Comparison of ENCODE assay signal across 14 cellular contexts in the genomic region with DNA sequence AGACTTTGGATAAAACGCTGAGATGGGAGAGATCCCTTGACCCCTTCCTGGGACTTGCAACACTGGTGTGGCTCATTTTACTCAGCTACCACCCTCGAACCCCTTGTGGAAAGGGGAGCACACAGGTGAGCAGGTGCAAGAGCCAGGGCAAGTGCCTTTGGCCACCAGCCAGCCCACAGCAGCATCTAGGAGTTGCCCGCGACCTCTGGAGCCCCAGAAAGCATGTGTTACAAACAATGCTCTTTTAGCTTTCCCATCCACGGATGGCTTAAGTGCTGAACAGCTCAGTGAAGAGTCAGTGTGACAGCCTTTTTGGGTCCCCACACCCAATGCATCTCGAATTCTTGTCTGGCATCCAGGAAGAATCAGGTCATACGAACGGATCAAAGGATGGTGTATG.
"Had no signal": no experiment of that assay in that cellular context is flagged by ENCODE, and none has a peak within 500 bp of the region (broad histone marks: within the 10 kb centered on the region; RNA-seq: fewer than 3 reads in every experiment).

No MANE protein-coding gene starts in this region.

- H3K27ac Mint-ChIP-seq: neural progenitor cell had no signal

- ATAC-seq: activated CD4-positive, CD25-positive, alpha-beta regulatory T cell treated with anti-CD3 and anti-CD28 coated beads, Interleukin-2, amount 50 U/mL, for 24 hours; left lung had no signal

- H3K4me3 Mint-ChIP-seq: activated CD8-positive, alpha-beta memory T cell treated with anti-CD3 and anti-CD28 coated beads, Interleukin-2, amount 10 ng/mL, durations not matched to agents 7 days and 5 days; activated T-cell treated with anti-CD3 and anti-CD28 coated beads, Interleukin-2, amount 50 U/mL, for 4 hours; neural progenitor cell had no signal

- H3K4me3 ChIP-seq: heart right ventricle, left lung, neural progenitor cell, pancreas, skin epidermis, vagina had no signal

- H3K9me3 Mint-ChIP-seq: neural progenitor cell had no signal

- H3K36me3 ChIP-seq: heart right ventricle, left lung, neural progenitor cell, pancreas, vagina had no signal

- H3K9ac ChIP-seq: neural progenitor cell had no signal

- H3K27ac ChIP-seq: left lung, neural progenitor cell, pancreas had no signal

- H3K4me2 ChIP-seq: neural progenitor cell had no signal

- H3K36me3 Mint-ChIP-seq: activated CD8-positive, alpha-beta memory T cell treated with anti-CD3 and anti-CD28 coated beads, Interleukin-2, amount 10 ng/mL, durations not matched to agents 7 days and 5 days; neural progenitor cell had no signal

- H3K27me3 ChIP-seq: heart right ventricle, left lung, neural progenitor cell, pancreas, vagina had no signal

- H3K4me1 ChIP-seq: left lung, neural progenitor cell, pancreas had no signal

- H3K4me1 Mint-ChIP-seq: neural progenitor cell had no signal

- DNase-seq: activated CD4-positive, alpha-beta T cell treated with anti-CD3 and anti-CD28 coated beads, Interleukin-2, amount 50 U/mL, for 48 hours; activated CD8-positive, alpha-beta memory T cell treated with anti-CD3 and anti-CD28 coated beads, Interleukin-2, amount 10 ng/mL, durations not matched to agents 7 days and 5 days; activated gamma-delta T cell treated with Interleukin-2 at 50 U/mL for 16 hours; activated T-cell treated with anti-CD3 and anti-CD28 coated beads, Interleukin-2, amount 50 U/mL, for 4 hours; foreskin melanocyte; heart right ventricle; islet precursor cell; left lung; pancreas; T-helper 2 cell had no signal

- H3K9me3 ChIP-seq: left lung, pancreas, vagina had no signal
